Comparison of ENCODE assay signal across 23 cellular contexts in the genomic region with DNA sequence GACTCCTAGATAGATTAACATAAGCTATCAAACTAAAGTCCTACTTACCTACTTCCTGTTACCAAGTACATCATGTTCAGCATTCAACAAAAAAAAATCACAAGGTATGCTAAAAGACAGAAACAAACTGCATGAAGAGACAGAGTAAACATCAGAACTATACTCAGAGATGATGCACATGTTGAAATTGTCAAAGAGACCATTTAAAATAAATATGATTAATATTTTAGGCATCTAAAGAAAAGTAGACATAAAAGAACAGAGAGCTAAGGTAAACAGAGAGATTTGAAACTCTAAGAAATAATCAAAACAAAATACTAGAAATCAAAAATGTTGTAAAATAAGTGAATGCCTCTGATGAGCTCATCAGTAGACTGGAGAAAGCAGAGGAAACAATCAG.
DNase-seq lines count a peak whose midpoint lies in the region; ATAC-seq, FAIRE-seq and TF ChIP-seq lines count a peak whose summit lies in the region.
"Had no signal": no experiment of that assay in that cellular context is flagged by ENCODE, and none has a peak within 500 bp of the region (broad histone marks: within the 10 kb centered on the region; RNA-seq: fewer than 3 reads in every experiment).

No MANE protein-coding gene starts in this region.

- no peaks in the 10 kb centered on the region for H3K27me3 ChIP-seq in SK-N-SH (ENCODE audit: insufficient read depth)
- H3K27me3 ChIP-seq in Loucy (ENCODE audit: insufficient read depth, low read length, poor library complexity, severe bottlenecking): no peaks in the 10 kb centered on the region
- no peaks in the 10 kb centered on the region for H3K27me3 ChIP-seq in MM.1S (replicated peaks; ENCODE audit: insufficient read depth, low read length)
- H3K27me3 ChIP-seq: BE2C had no signal

- H2AFZ ChIP-seq in SK-N-SH (ENCODE audit: low read depth) (peak overlapping the region; percentile 26; the same call in 1 of the 2 replicates), Loucy (ENCODE audit: low read length) (peak overlapping the region; percentile 50; the same call in 1 of the 2 replicates), MM.1S (ENCODE audit: low read length) (no peak overlapping the region)

- no peak overlapping the region for H3K27ac ChIP-seq in SK-N-SH (ENCODE audit: low read depth in 2 of 2, low read length in 1 of 2)
- H3K27ac ChIP-seq in MM.1S (ENCODE audit: low read length): no peak overlapping the region
- H3K27ac ChIP-seq: HL-60 had no signal

- H3K4me3 ChIP-seq in SK-N-SH (ENCODE audit: low read depth in 2 of 2, low read length in 1 of 2): no peak overlapping the region
- H3K4me3 ChIP-seq in Loucy (ENCODE audit: low read length, poor library complexity, severe bottlenecking): no peak overlapping the region
- H3K4me3 ChIP-seq in epithelial cell of esophagus (ENCODE audit: low read length): no peak overlapping the region
- H3K4me3 ChIP-seq in MM.1S (ENCODE audit: low read length): no peak overlapping the region
- H3K4me3 ChIP-seq: GM12878 had no signal

- no peak for ATAC-seq in SK-N-SH treated with all-trans-retinoic acid at 6 μM for 48 hours
- ATAC-seq: GM12878, HCT116 had no signal

- TF ChIP-seq CTCF in SK-N-SH (IDR thresholded peaks at IDR 0.05) (no peak), Loucy (conservative IDR thresholded peaks at IDR 0.05; ENCODE audit: low read length) (no peak), epithelial cell of esophagus (IDR thresholded peaks at IDR 0.05; ENCODE audit: insufficient read depth, low read depth, low read length, missing control alignments) (no peak), MM.1S (IDR thresholded peaks at IDR 0.05; ENCODE audit: low read length) (no peak)

- no peaks in the 10 kb centered on the region for H3K79me2 ChIP-seq in SK-N-SH (ENCODE audit: insufficient read depth)
- H3K79me2 ChIP-seq in Loucy (ENCODE audit: insufficient read depth, low read length): no peaks in the 10 kb centered on the region
- no peaks in the 10 kb centered on the region for H3K79me2 ChIP-seq in MM.1S (ENCODE audit: low read length)

- H3K36me3 ChIP-seq in SK-N-SH (replicated peaks in 1 of 2; ENCODE audit: control insufficient read depth in 1 of 2, insufficient read depth in 2 of 2, low read length in 1 of 2): peaks cover 0 to 3% of the 10 kb centered on the region in 2 experiments
- no peaks in the 10 kb centered on the region for H3K36me3 ChIP-seq in Loucy (ENCODE audit: insufficient read depth, low read length)
- H3K36me3 ChIP-seq in MM.1S (replicated peaks; ENCODE audit: insufficient read depth, low read length): no peaks in the 10 kb centered on the region
- H3K36me3 ChIP-seq: BE2C had no signal

- H3K4me2 ChIP-seq in SK-N-SH (no peak overlapping the region), Loucy (ENCODE audit: low read depth, low read length, poor library complexity, severe bottlenecking) (no peak overlapping the region), MM.1S (ENCODE audit: low read depth, low read length) (no peak overlapping the region)

- no peaks in the 10 kb centered on the region for H3K9me2 ChIP-seq in SK-N-SH
- H3K9me2 ChIP-seq in Loucy (replicated peaks; ENCODE audit: low read depth, low read length): no peaks in the 10 kb centered on the region
- no peaks in the 10 kb centered on the region for H3K9me2 ChIP-seq in MM.1S (replicated peaks; ENCODE audit: insufficient read depth, low read length)

- H3K9me3 ChIP-seq in SK-N-SH (no peaks in the 10 kb centered on the region), Loucy (ENCODE audit: insufficient read depth, low read depth, low read length) (no peaks in the 10 kb centered on the region), MM.1S (replicated peaks; ENCODE audit: insufficient read depth, low read length) (no peaks in the 10 kb centered on the region)
- H3K9me3 ChIP-seq: BE2C had no signal

- CTCF ChIA-PET in SK-N-SH (lab: Yijun Ruan, JAX): interaction anchor here (0.5 kb wide), 1 partner anchor 1409 kb away, joined by 3 read pairs; no protein-coding TSS in a partner anchor

- FAIRE-seq in RCC 7860 (lab: Jason Lieb, UNC): no peak
- FAIRE-seq: GM12878 had no signal

- POLR2A ChIA-PET in SK-N-SH (lab: Yijun Ruan, JAX): no interaction called here

- H3F3A ChIP-seq in SK-N-SH (replicated peaks; ENCODE audit: insufficient read depth): no peaks in the 10 kb centered on the region
- no peaks in the 10 kb centered on the region for H3F3A ChIP-seq in Loucy (ENCODE audit: low read depth)
- no peaks in the 10 kb centered on the region for H3F3A ChIP-seq in MM.1S (ENCODE audit: insufficient read depth, low read length)

- TF ChIP-seq RAD21 in SK-N-SH (IDR thresholded peaks at IDR 0.05; ENCODE audit: low read length): no peak

- TF ChIP-seq EP300 in SK-N-SH (IDR thresholded peaks at IDR 0.05; ENCODE audit: borderline replicate concordance in 1 of 2, low read depth in 1 of 2, low read length in 1 of 2): no peak

- H3K9ac ChIP-seq in SK-N-SH: no peak overlapping the region
- no peak overlapping the region for H3K9ac ChIP-seq in Loucy (ENCODE audit: low read depth, low read length, poor library complexity, severe bottlenecking)
- H3K9ac ChIP-seq in MM.1S (ENCODE audit: low read length): no peak overlapping the region

- H3K4me1 ChIP-seq in SK-N-SH (ENCODE audit: control insufficient read depth in 1 of 2, insufficient read depth in 2 of 2, low read depth in 1 of 2, low read length in 1 of 2) (no peaks in the 10 kb centered on the region), Loucy (ENCODE audit: insufficient read depth, low read length, poor library complexity, severe bottlenecking) (no peaks in the 10 kb centered on the region), MM.1S (ENCODE audit: low read length) (no peaks in the 10 kb centered on the region)
- H3K4me1 ChIP-seq: BE2C had no signal

- H4K20me1 ChIP-seq in SK-N-SH (ENCODE audit: insufficient read depth) (no peaks in the 10 kb centered on the region), Loucy (ENCODE audit: insufficient read depth, low read length, poor library complexity, severe bottlenecking) (no peaks in the 10 kb centered on the region), MM.1S (ENCODE audit: insufficient read depth, low read length) (no peaks in the 10 kb centered on the region)

- DNase-seq in SK-N-SH (no peak), epithelial cell of esophagus (ENCODE audit: low read depth) (peak; percentile 17), RCC 7860 (ENCODE audit: low spot score) (no peak), MM.1S (no peak)
- DNase-seq in activated CD4-positive, alpha-beta T cell treated with anti-CD3 and anti-CD28 coated beads for 4 hours: no peak
- DNase-seq: 8988T; ACHN; BE2C; C1 segment of cervical spinal cord; CD4-positive, CD25-positive, alpha-beta regulatory T cell; CD8-positive, alpha-beta memory T cell; COR-L47; DMS153; DND-41; EL; GOT3; H7; HFFc6 had no signal

TF ChIP-seq in SK-N-SH, 30 proteins besides CTCF, POLR2A, EP300 and RAD21:
- TF ChIP-seq MXI1 (IDR thresholded peaks at IDR 0.05; ENCODE audit: low read depth, low read length) (no peak), RCOR1 (IDR thresholded peaks at IDR 0.05; ENCODE audit: low read length) (no peak)

TF ChIP-seq in SK-N-SH treated with all-trans-retinoic acid at 6 μM for 48 hours, 23 proteins besides CTCF, POLR2A, EP300 and RAD21:
- TF ChIP-seq, protein P1, sequence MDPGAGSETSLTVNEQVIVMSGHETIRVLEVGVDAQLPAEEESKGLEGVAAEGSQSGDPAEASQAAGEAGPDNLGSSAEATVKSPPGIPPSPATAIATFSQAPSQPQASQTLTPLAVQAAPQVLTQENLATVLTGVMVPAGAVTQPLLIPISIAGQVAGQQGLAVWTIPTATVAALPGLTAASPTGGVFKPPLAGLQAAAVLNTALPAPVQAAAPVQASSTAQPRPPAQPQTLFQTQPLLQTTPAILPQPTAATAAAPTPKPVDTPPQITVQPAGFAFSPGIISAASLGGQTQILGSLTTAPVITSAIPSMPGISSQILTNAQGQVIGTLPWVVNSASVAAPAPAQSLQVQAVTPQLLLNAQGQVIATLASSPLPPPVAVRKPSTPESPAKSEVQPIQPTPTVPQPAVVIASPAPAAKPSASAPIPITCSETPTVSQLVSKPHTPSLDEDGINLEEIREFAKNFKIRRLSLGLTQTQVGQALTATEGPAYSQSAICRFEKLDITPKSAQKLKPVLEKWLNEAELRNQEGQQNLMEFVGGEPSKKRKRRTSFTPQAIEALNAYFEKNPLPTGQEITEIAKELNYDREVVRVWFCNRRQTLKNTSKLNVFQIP (CRISPR knock-in tag; IDR thresholded peaks at IDR 0.05; ENCODE audit: borderline replicate concordance, low read depth): no peak
- no peak for TF ChIP-seq BACH2 (CRISPR knock-in tag; IDR thresholded peaks at IDR 0.05; ENCODE audit: borderline replicate concordance)
- no peak for TF ChIP-seq GLIS3 (CRISPR knock-in tag; IDR thresholded peaks at IDR 0.05)
- TF ChIP-seq ZFP3 (CRISPR knock-in tag; IDR thresholded peaks at IDR 0.05): no peak
- TF ChIP-seq ZNF70 (CRISPR knock-in tag; IDR thresholded peaks at IDR 0.05): no peak
- no peak for TF ChIP-seq PATZ1 (CRISPR knock-in tag; IDR thresholded peaks at IDR 0.05; ENCODE audit: borderline replicate concordance)
